In genomic region chr11:134017773-134018430, GRCh38 we compare ENCODE assay signal across 18 cellular contexts. TPM values are rescaled to one million over a fixed set of nuclear protein-coding genes. Genes with fewer than 3 reads are reported as not detected.
DNase-seq lines count a peak whose midpoint lies in the region; ATAC-seq and TF ChIP-seq lines count a peak whose summit lies in the region.
"Had no signal": no experiment of that assay in that cellular context is flagged by ENCODE, and none has a peak within 500 bp of the region (broad histone marks: within the 10 kb centered on the region; RNA-seq: fewer than 3 reads in every experiment).

No MANE protein-coding gene starts in this region.

- TF ChIP-seq CTCF in MM.1S (IDR thresholded peaks at IDR 0.05; ENCODE audit: low read length) (no peak), dorsolateral prefrontal cortex (IDR thresholded peaks at IDR 0.05 in 54 of 56, conservative IDR thresholded peaks at IDR 0.05 in 2 of 56; ENCODE audit: low read depth in 1 of 56, partially characterized antibody in 56 of 56) (no peak), mucosa of descending colon (IDR thresholded peaks at IDR 0.05) (no peak)

- no peak overlapping the region for H2AFZ ChIP-seq in MM.1S (ENCODE audit: low read length)

- H3K27ac Mint-ChIP-seq in activated naive CD8-positive, alpha-beta T cell treated with anti-CD3 and anti-CD28 coated beads, Interleukin-2, amount 50 U/mL, for 24 hours = no peak overlapping the region
- H3K27ac Mint-ChIP-seq: CD14-positive monocyte; CD4-positive, alpha-beta memory T cell; H9 had no signal

- no peak overlapping the region for H3K27ac ChIP-seq in MM.1S (ENCODE audit: low read length)
- H3K27ac ChIP-seq in dorsolateral prefrontal cortex = peak overlapping the region in 47 of 59 donors; percentile 17 to 82 (median 55)
- H3K27ac ChIP-seq: 22Rv1, A549 had no signal

- H3K27me3 Mint-ChIP-seq in activated naive CD8-positive, alpha-beta T cell treated with anti-CD3 and anti-CD28 coated beads, Interleukin-2, amount 50 U/mL, for 24 hours = peaks cover 3% of the 10 kb centered on the region

- no peaks in the 10 kb centered on the region for H3K9me3 Mint-ChIP-seq in activated naive CD8-positive, alpha-beta T cell treated with anti-CD3 and anti-CD28 coated beads, Interleukin-2, amount 50 U/mL, for 24 hours
- H3K9me3 Mint-ChIP-seq: CD4-positive, alpha-beta memory T cell; H9 had no signal

- H3F3A ChIP-seq in MM.1S (ENCODE audit: insufficient read depth, low read length) = no peaks in the 10 kb centered on the region

- no peaks in the 10 kb centered on the region for H3K36me3 ChIP-seq in MM.1S (replicated peaks; ENCODE audit: insufficient read depth, low read length)
- no peaks in the 10 kb centered on the region for H3K36me3 ChIP-seq in mucosa of descending colon (ENCODE audit: low read depth)

- H3K4me3 Mint-ChIP-seq in activated naive CD8-positive, alpha-beta T cell treated with anti-CD3 and anti-CD28 coated beads, Interleukin-2, amount 50 U/mL, for 24 hours = no peak overlapping the region
- H3K4me3 Mint-ChIP-seq: CD4-positive, alpha-beta memory T cell; H9 had no signal

- H3K9ac ChIP-seq in MM.1S (ENCODE audit: low read length) = no peak overlapping the region

- H3K27me3 ChIP-seq in MM.1S (replicated peaks; ENCODE audit: insufficient read depth, low read length) (no peaks in the 10 kb centered on the region), dorsolateral prefrontal cortex (peaks cover 0 to 11% (median 0%) of the 10 kb centered on the region in 45 donors)

- H3K4me1 Mint-ChIP-seq in activated naive CD8-positive, alpha-beta T cell treated with anti-CD3 and anti-CD28 coated beads, Interleukin-2, amount 50 U/mL, for 24 hours = peaks cover 2% of the 10 kb centered on the region
- H3K4me1 Mint-ChIP-seq: CD14-positive monocyte; CD4-positive, alpha-beta memory T cell had no signal

- H3K4me3 ChIP-seq in MM.1S (ENCODE audit: low read length) (no peak overlapping the region), dorsolateral prefrontal cortex (no peak overlapping the region), mucosa of descending colon (no peak overlapping the region)
- H3K4me3 ChIP-seq: A549, GM12878 had no signal

- ATAC-seq in mucosa of descending colon = no peak
- ATAC-seq in activated naive CD8-positive, alpha-beta T cell treated with anti-CD3 and anti-CD28 coated beads, Interleukin-2, amount 50 U/mL, for 24 hours = no peak
- ATAC-seq: GM12878 had no signal

- H3K9me3 ChIP-seq in MM.1S (replicated peaks; ENCODE audit: insufficient read depth, low read length) (no peaks in the 10 kb centered on the region), mucosa of descending colon (no peaks in the 10 kb centered on the region)
- H3K9me3 ChIP-seq: A549 had no signal

- H3K4me1 ChIP-seq in MM.1S (ENCODE audit: low read length) (no peaks in the 10 kb centered on the region), mucosa of descending colon (ENCODE audit: low read depth) (no peaks in the 10 kb centered on the region)
- H3K4me1 ChIP-seq: A549 had no signal

- no peaks in the 10 kb centered on the region for H3K9me2 ChIP-seq in MM.1S (replicated peaks; ENCODE audit: insufficient read depth, low read length)

- intact Hi-C loops in dorsolateral prefrontal cortex (cut with DNase I) (no loop called here), mucosa of descending colon (cut with DNase I, micrococcal nuclease) (no loop called here)

- peak overlapping the region; percentile 9; the same call in 1 of the 2 replicates for H3K4me2 ChIP-seq in MM.1S (ENCODE audit: low read depth, low read length)
- H3K4me2 ChIP-seq: A549 had no signal

- no peaks in the 10 kb centered on the region for H3K36me3 Mint-ChIP-seq in activated naive CD8-positive, alpha-beta T cell treated with anti-CD3 and anti-CD28 coated beads, Interleukin-2, amount 50 U/mL, for 24 hours (ENCODE audit: low read depth)
- H3K36me3 Mint-ChIP-seq: CD14-positive monocyte; CD4-positive, alpha-beta memory T cell had no signal

- H3K79me2 ChIP-seq in MM.1S (ENCODE audit: low read length) = no peaks in the 10 kb centered on the region

- DNase-seq in NCI-H146 (lab: John Stamatoyannopoulos, UW) (peak; percentile 18), NCI-H146 treated with DMSO at 0.1 percent for 48 hours (lab: John Stamatoyannopoulos, UW; ENCODE audit: unreplicated experiment) (no peak), MM.1S (no peak), dorsolateral prefrontal cortex (peak in 1 of 10 donors; percentile 50), mucosa of descending colon (no peak), DMS79 treated with DMSO at 0.1 percent for 48 hours (lab: John Stamatoyannopoulos, UW) (no peak)
- DNase-seq in activated naive CD8-positive, alpha-beta T cell treated with anti-CD3 and anti-CD28 coated beads, Interleukin-2, amount 50 U/mL, for 24 hours = no peak
- DNase-seq: AML-193; CD4-positive, alpha-beta memory T cell; DMS153; DMS79; GOT3; H9; IMR-90 had no signal

- no peaks in the 10 kb centered on the region for H4K20me1 ChIP-seq in MM.1S (ENCODE audit: insufficient read depth, low read length)

RNA-seq across cellular contexts. Expression of gene JAM3, which starts 51.0 kb away (rescaled TPM):
- total RNA-seq in dorsolateral prefrontal cortex = 100 to 1,000 TPM in 42 of 120 experiments, 10 to 100 TPM in 78; 43.5 to 270 (median 90.6) TPM
- total RNA-seq in mucosa of descending colon = 10 to 100 TPM in 1 of 3 donors, 1 to 10 TPM in 2; 5.4 to 62.7 (median 5.5) TPM
